In genomic region chr20:30289689-30290088, GRCh38 we compare ENCODE assay signal across 8 cellular contexts.
A peak's percentile ranks its signal among the peaks of the same experiment; 100 is the strongest.
DNase-seq lines count a peak whose midpoint lies in the region; ATAC-seq, FAIRE-seq and TF ChIP-seq lines count a peak whose summit lies in the region.
"Not testable (repeated sequence)": the region's sequence is repeated elsewhere in the genome, so short reads cannot be mapped to it uniquely, and the experiment has no call there.

No MANE protein-coding gene starts in this region.

- not testable (repeated sequence) for H3K36me3 ChIP-seq in CD4-positive, CD25-positive, alpha-beta regulatory T cell (ENCODE audit: control insufficient read depth, insufficient read depth, low read length); KOPT-K1 (ENCODE audit: insufficient read depth, low read length); endodermal cell (ENCODE audit: control insufficient read depth, insufficient read depth, low read length); kidney (ENCODE audit: control insufficient read depth in 1 of 2, insufficient read depth in 2 of 2, low read length in 2 of 2); prostate gland; stomach smooth muscle (ENCODE audit: control insufficient read depth in 2 of 2, insufficient read depth in 2 of 2, low read length in 2 of 2)

- H3K27me3 Mint-ChIP-seq in CD4-positive, CD25-positive, alpha-beta regulatory T cell; activated CD4-positive, alpha-beta T cell treated with anti-CD3 and anti-CD28 coated beads, Interleukin-2, amount 10 ng/mL, durations not matched to agents 24 days and 14 days; activated naive CD8-positive, alpha-beta T cell treated with anti-CD3 and anti-CD28 coated beads for 36 hours; endodermal cell (ENCODE audit: insufficient read depth): not testable (repeated sequence)

- H3K9me3 ChIP-seq in CD4-positive, CD25-positive, alpha-beta regulatory T cell (ENCODE audit: control insufficient read depth in 2 of 2, low read length in 2 of 2); KOPT-K1 (ENCODE audit: insufficient read depth, low read length, poor library complexity, severe bottlenecking); endodermal cell (ENCODE audit: control insufficient read depth, low read length); kidney (ENCODE audit: control insufficient read depth in 1 of 2, low read length in 2 of 2); prostate gland; stomach smooth muscle (ENCODE audit: control insufficient read depth in 2 of 2, low read length in 2 of 2): not testable (repeated sequence)

- H3K4me3 ChIP-seq in CD4-positive, CD25-positive, alpha-beta regulatory T cell (ENCODE audit: low read depth, low read length), result peak overlapping the region; percentile 65
- not testable (repeated sequence) for H3K4me3 ChIP-seq in endodermal cell (ENCODE audit: low read length)
- peak overlapping the region; percentile 48 for H3K4me3 ChIP-seq in kidney (ENCODE audit: low read length in 2 of 2)
- peak overlapping the region; percentile 19 to 21 for H3K4me3 ChIP-seq in prostate gland
- H3K4me3 ChIP-seq in stomach smooth muscle (ENCODE audit: low read length in 2 of 2), result peak overlapping the region; percentile 22 to 40

- not testable (repeated sequence) for TF ChIP-seq POLR2A in prostate gland (IDR thresholded peaks at IDR 0.05)

- peaks cover 6 to 28% (median 12%) of the 10 kb centered on the region in 4 donors for H3K4me1 Mint-ChIP-seq in CD4-positive, CD25-positive, alpha-beta regulatory T cell
- H3K4me1 Mint-ChIP-seq in activated CD4-positive, alpha-beta T cell treated with anti-CD3 and anti-CD28 coated beads, Interleukin-2, amount 10 ng/mL, durations not matched to agents 24 days and 14 days, result peaks cover 26% of the 10 kb centered on the region
- peaks cover 22% of the 10 kb centered on the region for H3K4me1 Mint-ChIP-seq in activated naive CD8-positive, alpha-beta T cell treated with anti-CD3 and anti-CD28 coated beads for 36 hours
- H3K4me1 Mint-ChIP-seq in endodermal cell, result not testable (repeated sequence)

- not testable (repeated sequence) for H3K9ac ChIP-seq in endodermal cell (ENCODE audit: extremely low read depth, low read length, poor library complexity, severe bottlenecking); kidney (ENCODE audit: low read length in 2 of 2)
- peak overlapping the region in 1 of 2 donors; percentile 37 for H3K9ac ChIP-seq in stomach smooth muscle (ENCODE audit: low read length in 2 of 2)

- intact Hi-C loops in activated CD4-positive, alpha-beta T cell treated with anti-CD3 and anti-CD28 coated beads, Interleukin-2, amount 10 ng/mL, durations not matched to agents 24 days and 14 days (cut with micrococcal nuclease); kidney (cut with DNase I); prostate gland (cut with DNase I): not testable (repeated sequence)

- WGBS in endodermal cell (ENCODE audit: insufficient coverage in 1 of 2, insufficient read length in 1 of 2), 2 experiments, result 55 to 63% methylated on average over 7 to 26 of the region's 26 CpGs
- 2% methylated on average over 26 of the region's 26 CpGs for WGBS in prostate gland

- not testable (repeated sequence) for H3K27me3 ChIP-seq in CD4-positive, CD25-positive, alpha-beta regulatory T cell (ENCODE audit: control insufficient read depth, insufficient read depth, low read length); endodermal cell (ENCODE audit: control insufficient read depth, insufficient read depth, low read length, poor library complexity, severe bottlenecking); prostate gland (replicated peaks; ENCODE audit: insufficient read depth); stomach smooth muscle (ENCODE audit: control insufficient read depth in 1 of 2, insufficient read depth in 2 of 2, low read length in 2 of 2)

- not testable (repeated sequence) for TF ChIP-seq CTCF in endodermal cell (conservative IDR thresholded peaks at IDR 0.05); kidney (IDR thresholded peaks at IDR 0.05; ENCODE audit: borderline replicate concordance, extremely low read depth, insufficient read depth); prostate gland (IDR thresholded peaks at IDR 0.05)

- not testable (repeated sequence) for ATAC-seq in CD4-positive, CD25-positive, alpha-beta regulatory T cell (ENCODE audit: low read depth in 2 of 2)

- not testable (repeated sequence) for H3K9me3 Mint-ChIP-seq in CD4-positive, CD25-positive, alpha-beta regulatory T cell; activated CD4-positive, alpha-beta T cell treated with anti-CD3 and anti-CD28 coated beads, Interleukin-2, amount 10 ng/mL, durations not matched to agents 24 days and 14 days; activated naive CD8-positive, alpha-beta T cell treated with anti-CD3 and anti-CD28 coated beads for 36 hours
- H3K9me3 Mint-ChIP-seq in endodermal cell, result peaks cover 82% of the 10 kb centered on the region

- not testable (repeated sequence) for H3K36me3 Mint-ChIP-seq in CD4-positive, CD25-positive, alpha-beta regulatory T cell; activated CD4-positive, alpha-beta T cell treated with anti-CD3 and anti-CD28 coated beads, Interleukin-2, amount 10 ng/mL, durations not matched to agents 24 days and 14 days (ENCODE audit: low read depth); activated naive CD8-positive, alpha-beta T cell treated with anti-CD3 and anti-CD28 coated beads for 36 hours; endodermal cell (ENCODE audit: low read depth)

- H3K4me3 Mint-ChIP-seq in CD4-positive, CD25-positive, alpha-beta regulatory T cell, result peak overlapping the region in 3 of 4 donors; percentile 78 to 88 (median 86)
- H3K4me3 Mint-ChIP-seq in activated CD4-positive, alpha-beta T cell treated with anti-CD3 and anti-CD28 coated beads, Interleukin-2, amount 10 ng/mL, durations not matched to agents 24 days and 14 days, result peak overlapping the region; percentile 90
- peak overlapping the region; percentile 80 for H3K4me3 Mint-ChIP-seq in activated naive CD8-positive, alpha-beta T cell treated with anti-CD3 and anti-CD28 coated beads for 36 hours
- H3K4me3 Mint-ChIP-seq in endodermal cell, result peak overlapping the region; percentile 28

- DNase-seq in CD4-positive, CD25-positive, alpha-beta regulatory T cell, result peak in 2 of 3 donors; percentile 12
- DNase-seq in activated CD4-positive, alpha-beta T cell treated with anti-CD3 and anti-CD28 coated beads, Interleukin-2, amount 10 ng/mL, durations not matched to agents 24 days and 14 days, result peak; percentile 82
- peak; percentile 44 for DNase-seq in activated naive CD8-positive, alpha-beta T cell treated with anti-CD3 and anti-CD28 coated beads for 36 hours
- not testable (repeated sequence) for DNase-seq in endodermal cell; prostate gland (ENCODE audit: low spot score)
- DNase-seq in kidney, result peak; percentile 73

- peak overlapping the region; percentile 65 for H3K27ac ChIP-seq in CD4-positive, CD25-positive, alpha-beta regulatory T cell (ENCODE audit: insufficient read depth, low read length, poor library complexity, severe bottlenecking)
- H3K27ac ChIP-seq in KOPT-K1 (ENCODE audit: low read depth, low read length, poor library complexity, severe bottlenecking), result peak overlapping the region; percentile 72
- not testable (repeated sequence) for H3K27ac ChIP-seq in endodermal cell (ENCODE audit: low read depth, low read length)
- H3K27ac ChIP-seq in kidney (ENCODE audit: low read depth in 2 of 2, low read length in 2 of 2), result peak overlapping the region; percentile 74 to 75
- peak overlapping the region; percentile 55 to 72 for H3K27ac ChIP-seq in prostate gland
- peak overlapping the region; percentile 18 for H3K27ac ChIP-seq in stomach smooth muscle (ENCODE audit: low read length)

- peak overlapping the region in 2 of 3 donors; percentile 96 to 99 for H3K27ac Mint-ChIP-seq in CD4-positive, CD25-positive, alpha-beta regulatory T cell
- peak overlapping the region; percentile 93 for H3K27ac Mint-ChIP-seq in activated CD4-positive, alpha-beta T cell treated with anti-CD3 and anti-CD28 coated beads, Interleukin-2, amount 10 ng/mL, durations not matched to agents 24 days and 14 days
- H3K27ac Mint-ChIP-seq in activated naive CD8-positive, alpha-beta T cell treated with anti-CD3 and anti-CD28 coated beads for 36 hours, result peak overlapping the region; percentile 85
- H3K27ac Mint-ChIP-seq in endodermal cell, result not testable (repeated sequence)

- not testable (repeated sequence) for FAIRE-seq in kidney (lab: Jason Lieb, UNC)

- not testable (repeated sequence) for H3K4me1 ChIP-seq in CD4-positive, CD25-positive, alpha-beta regulatory T cell (ENCODE audit: control insufficient read depth, insufficient read depth, low read length, poor library complexity, severe bottlenecking); endodermal cell (ENCODE audit: control insufficient read depth, insufficient read depth, low read length); kidney (ENCODE audit: control insufficient read depth in 1 of 2, insufficient read depth in 1 of 2, low read depth in 1 of 2, low read length in 2 of 2); prostate gland (replicated peaks); stomach smooth muscle (ENCODE audit: control insufficient read depth, insufficient read depth, low read length)

Comparison
In these comparisons a context has a peak if more than half of its experiments do, and no peak if none do; other contexts are left out.
1. H3K4me3 Mint-ChIP-seq: peak in every context shown above with its lines; median percentile 90 in activated CD4-positive, alpha-beta T cell treated with anti-CD3 and anti-CD28 coated beads, Interleukin-2, amount 10 ng/mL, durations not matched to agents 24 days and 14 days; 86 in CD4-positive, CD25-positive, alpha-beta regulatory T cell; 80 in activated naive CD8-positive, alpha-beta T cell treated with anti-CD3 and anti-CD28 coated beads for 36 hours; 28 in endodermal cell.